In the genomic region with DNA sequence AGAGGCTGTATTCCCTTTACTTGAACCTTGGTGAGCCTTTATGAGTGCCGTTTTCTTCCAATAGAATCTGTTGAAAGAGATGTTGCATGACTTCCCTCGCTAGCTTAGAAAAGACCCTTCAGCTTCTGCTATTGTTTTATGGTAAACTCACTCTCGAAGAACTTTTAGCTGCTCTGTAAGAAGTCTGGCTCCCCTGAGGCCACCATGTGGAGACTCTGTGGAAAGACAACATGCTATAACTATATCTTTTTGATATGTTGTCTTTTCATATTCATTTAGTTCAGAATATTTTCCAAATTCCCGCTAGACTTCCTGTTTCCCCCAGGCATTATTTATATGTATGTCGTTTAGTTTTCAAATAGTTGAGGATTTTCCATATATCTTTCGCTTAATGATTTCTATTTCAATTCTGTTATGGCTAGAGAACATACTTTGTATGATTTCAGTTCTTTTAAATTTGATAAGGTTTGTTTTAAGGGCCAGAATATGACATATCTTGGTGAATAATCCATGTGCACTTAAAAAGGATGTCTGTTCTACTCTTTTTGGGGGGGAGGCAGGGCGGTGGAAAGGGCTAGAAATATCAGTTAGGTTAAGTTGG, we compare ENCODE assay signal across 8 cellular contexts.
DNase-seq lines count a peak whose midpoint lies in the region; ATAC-seq and TF ChIP-seq lines count a peak whose summit lies in the region.

No MANE protein-coding gene starts in this region.

- H3K27me3 ChIP-seq in ACC112 (ENCODE audit: insufficient read depth, low read length) (no peaks in the 10 kb centered on the region), stomach (no peaks in the 10 kb centered on the region)

- H3K4me3 ChIP-seq in ACC112 (ENCODE audit: low read depth, low read length): no peak overlapping the region
- no peak overlapping the region for H3K4me3 ChIP-seq in stomach

- H3K36me3 ChIP-seq in ACC112 (ENCODE audit: insufficient read depth, low read length): no peaks in the 10 kb centered on the region
- H3K36me3 ChIP-seq in stomach: no peaks in the 10 kb centered on the region

- intact Hi-C loops in stomach (cut with DNase I; ENCODE audit: low total_unique reads): loop anchor here (10.0 kb wide), 1 partner anchor 69 kb away; a partner anchor contains a TSS

- peak; percentile 14 for DNase-seq in GDM1 (lab: John Stamatoyannopoulos, UW)
- DNase-seq in NCI-H2227 treated with DMSO at 0.1 percent for 48 hours (lab: John Stamatoyannopoulos, UW): peak; percentile 23
- no peak for DNase-seq in activated naive CD8-positive, alpha-beta T cell treated with anti-CD3 and anti-CD28 coated beads, Interleukin-2, amount 10 ng/mL, durations not matched to agents 7 days and 5 days
- DNase-seq in hepatic stellate cell (ENCODE audit: low spot score): peak; percentile 40
- no peak for DNase-seq in stomach
- no peak for DNase-seq in NCI-H1092 (lab: John Stamatoyannopoulos, UW)

- H3K9me3 Mint-ChIP-seq in activated naive CD8-positive, alpha-beta T cell treated with anti-CD3 and anti-CD28 coated beads, Interleukin-2, amount 10 ng/mL, durations not matched to agents 7 days and 5 days: peaks cover 1% of the 10 kb centered on the region

- no peaks in the 10 kb centered on the region for H3K79me2 ChIP-seq in ACC112 (ENCODE audit: control insufficient read depth, insufficient read depth, low read length, unreplicated experiment)

- no peak overlapping the region for H3K4me3 Mint-ChIP-seq in activated naive CD8-positive, alpha-beta T cell treated with anti-CD3 and anti-CD28 coated beads, Interleukin-2, amount 10 ng/mL, durations not matched to agents 7 days and 5 days

- POLR2A ChIA-PET in activated naive CD8-positive, alpha-beta T cell treated with anti-CD3 and anti-CD28 coated beads, Interleukin-2, amount 10 ng/mL, durations not matched to agents 7 days and 5 days (lab: Charles Lee): interaction anchor here (0.8 to 1.2 kb wide), 2 partner anchors 68 to 352 kb away, joined by 3 to 4 read pairs; no protein-coding TSS in a partner anchor

- TF ChIP-seq CTCF in stomach (IDR thresholded peaks at IDR 0.05): peak in 4 of 7 experiments; percentile 39 to 59 (median 55)

- H3K4me1 ChIP-seq in ACC112 (ENCODE audit: control insufficient read depth, insufficient read depth, low read length, unreplicated experiment) (peaks cover 41% of the 10 kb centered on the region), stomach (peaks cover 0 to 8% (median 0%) of the 10 kb centered on the region in 4 donors)

- H3K27ac Mint-ChIP-seq in activated naive CD8-positive, alpha-beta T cell treated with anti-CD3 and anti-CD28 coated beads, Interleukin-2, amount 10 ng/mL, durations not matched to agents 7 days and 5 days: no peak overlapping the region

- H3K27me3 Mint-ChIP-seq in activated naive CD8-positive, alpha-beta T cell treated with anti-CD3 and anti-CD28 coated beads, Interleukin-2, amount 10 ng/mL, durations not matched to agents 7 days and 5 days: no peaks in the 10 kb centered on the region

- H3K9me3 ChIP-seq in stomach: no peaks in the 10 kb centered on the region

- TF ChIP-seq POLR2A in stomach (IDR thresholded peaks at IDR 0.05): no peak

- H3K36me3 Mint-ChIP-seq in activated naive CD8-positive, alpha-beta T cell treated with anti-CD3 and anti-CD28 coated beads, Interleukin-2, amount 10 ng/mL, durations not matched to agents 7 days and 5 days: peaks cover 18% of the 10 kb centered on the region

- ATAC-seq in activated naive CD8-positive, alpha-beta T cell treated with anti-CD3 and anti-CD28 coated beads, Interleukin-2, amount 10 ng/mL, durations not matched to agents 7 days and 5 days (ENCODE audit: low read depth): peak; percentile 66
- no peak for ATAC-seq in HG02588 (IDR thresholded peaks at IDR 0.05; ENCODE audit: unreplicated experiment)

- TF ChIP-seq EP300 in stomach (IDR thresholded peaks at IDR 0.05): no peak

- H2AFZ ChIP-seq in ACC112 (ENCODE audit: low read length, unreplicated experiment): peak overlapping the region; percentile 63

- H3K4me1 Mint-ChIP-seq in activated naive CD8-positive, alpha-beta T cell treated with anti-CD3 and anti-CD28 coated beads, Interleukin-2, amount 10 ng/mL, durations not matched to agents 7 days and 5 days: peaks cover 21% of the 10 kb centered on the region

- H3K27ac ChIP-seq in ACC112 (ENCODE audit: low read depth, low read length) (no peak overlapping the region), stomach (no peak overlapping the region)

- 47 to 60% (median 59%) methylated on average over 7 of the region's 7 CpGs for WGBS in stomach, 5 donors

Comparison
In these comparisons a context has a peak if more than half of its experiments do, and no peak if none do; other contexts are left out.
1. DNase-seq: peak in GDM1 (single experiment), NCI-H2227 treated with DMSO at 0.1 percent for 48 hours (single experiment) and hepatic stellate cell (single experiment); none in activated naive CD8-positive, alpha-beta T cell treated with anti-CD3 and anti-CD28 coated beads, Interleukin-2, amount 10 ng/mL, durations not matched to agents 7 days and 5 days (single experiment), stomach (single experiment) and NCI-H1092 (single experiment).